In genomic region chr14:39017096-39018016, GRCh38 we compare ENCODE assay signal across 8 cellular contexts.
DNase-seq lines count a peak whose midpoint lies in the region; ATAC-seq and TF ChIP-seq lines count a peak whose summit lies in the region.
"Not testable (repeated sequence)": the region's sequence is repeated elsewhere in the genome, so short reads cannot be mapped to it uniquely, and the experiment has no call there.

No MANE protein-coding gene starts in this region.

- H3K23ac ChIP-seq in trophoblast cell (ENCODE audit: low read length): not testable (repeated sequence)

- not testable (repeated sequence) for H3K79me1 ChIP-seq in trophoblast cell (ENCODE audit: low read length)

- H3K27ac ChIP-seq in 22Rv1 (peak overlapping the region; percentile 64), cardiac muscle cell (peak overlapping the region; percentile 20)
- not testable (repeated sequence) for H3K27ac ChIP-seq in trophoblast cell (ENCODE audit: low read depth, low read length)

- not testable (repeated sequence) for H2BK12ac ChIP-seq in trophoblast cell (ENCODE audit: low read length)

- H3K27ac Mint-ChIP-seq in activated CD4-positive, alpha-beta T cell treated with anti-CD3 and anti-CD28 coated beads, Interleukin-2, amount 10 ng/mL, durations not matched to agents 24 days and 14 days: not testable (repeated sequence)
- peak overlapping the region; percentile 4 for H3K27ac Mint-ChIP-seq in memory B cell

- H3K14ac ChIP-seq in trophoblast cell (ENCODE audit: low read length): not testable (repeated sequence)

- not testable (repeated sequence) for H3K79me2 ChIP-seq in trophoblast cell (ENCODE audit: control insufficient read depth, insufficient read depth, low read length, poor library complexity)

- TF ChIP-seq CTCF in 22Rv1 (IDR thresholded peaks at IDR 0.05); cardiac muscle cell (IDR thresholded peaks at IDR 0.05; ENCODE audit: low read depth, low read length): not testable (repeated sequence)

- not testable (repeated sequence) for H2AFZ ChIP-seq in trophoblast cell (ENCODE audit: insufficient read depth, low read length, poor library complexity)

- H3K4me1 ChIP-seq in cardiac muscle cell (ENCODE audit: low read depth); trophoblast cell (ENCODE audit: control insufficient read depth in 1 of 2, insufficient read depth in 2 of 2, low read length in 2 of 2): not testable (repeated sequence)

- not testable (repeated sequence) for H3K27me3 ChIP-seq in H7 (ENCODE audit: control insufficient read depth, insufficient read depth, low read length); cardiac muscle cell; trophoblast cell (ENCODE audit: insufficient read depth, low read length)

- H3K36me3 Mint-ChIP-seq in activated CD4-positive, alpha-beta T cell treated with anti-CD3 and anti-CD28 coated beads, Interleukin-2, amount 10 ng/mL, durations not matched to agents 24 days and 14 days (ENCODE audit: low read depth); memory B cell: not testable (repeated sequence)

- not testable (repeated sequence) for H4K8ac ChIP-seq in trophoblast cell (ENCODE audit: low read depth, low read length)

- not testable (repeated sequence) for H3K9ac ChIP-seq in trophoblast cell (ENCODE audit: low read length)

- H4K12ac ChIP-seq in trophoblast cell (ENCODE audit: low read depth, low read length): not testable (repeated sequence)

- H3K36me3 ChIP-seq in H7 (replicated peaks; ENCODE audit: control insufficient read depth, insufficient read depth, low read length); cardiac muscle cell; trophoblast cell (ENCODE audit: control insufficient read depth in 1 of 2, insufficient read depth in 2 of 2, low read length in 2 of 2): not testable (repeated sequence)

- H4K91ac ChIP-seq in trophoblast cell (ENCODE audit: low read depth, low read length): peak overlapping the region; percentile 14

- H2AK5ac ChIP-seq in trophoblast cell (ENCODE audit: low read length): not testable (repeated sequence)

- not testable (repeated sequence) for DNase-seq in H7; cardiac muscle cell (ENCODE audit: low read depth in 1 of 2, low spot score in 1 of 2); memory B cell (ENCODE audit: low spot score in 2 of 2); trophoblast cell
- peak; percentile 21 for DNase-seq in NCI-H187 treated with DMSO at 0.1 percent for 48 hours (lab: John Stamatoyannopoulos, UW)
- DNase-seq in NCI-H82 (lab: John Stamatoyannopoulos, UW): peak; percentile 53
- DNase-seq in activated CD4-positive, alpha-beta T cell treated with anti-CD3 and anti-CD28 coated beads, Interleukin-2, amount 10 ng/mL, durations not matched to agents 24 days and 14 days: peak; percentile 52

- peak overlapping the region; percentile 54 for H3K4me3 ChIP-seq in H7 (ENCODE audit: insufficient read depth, low read depth, low read length)
- peak overlapping the region; percentile 10 for H3K4me3 ChIP-seq in cardiac muscle cell
- not testable (repeated sequence) for H3K4me3 ChIP-seq in trophoblast cell (ENCODE audit: low read depth, low read length)

- H3K9me3 Mint-ChIP-seq in activated CD4-positive, alpha-beta T cell treated with anti-CD3 and anti-CD28 coated beads, Interleukin-2, amount 10 ng/mL, durations not matched to agents 24 days and 14 days; memory B cell: not testable (repeated sequence)

- H3K4me1 Mint-ChIP-seq in activated CD4-positive, alpha-beta T cell treated with anti-CD3 and anti-CD28 coated beads, Interleukin-2, amount 10 ng/mL, durations not matched to agents 24 days and 14 days; memory B cell: not testable (repeated sequence)

- not testable (repeated sequence) for H3K27me3 Mint-ChIP-seq in activated CD4-positive, alpha-beta T cell treated with anti-CD3 and anti-CD28 coated beads, Interleukin-2, amount 10 ng/mL, durations not matched to agents 24 days and 14 days; memory B cell

- not testable (repeated sequence) for H3K4me3 Mint-ChIP-seq in activated CD4-positive, alpha-beta T cell treated with anti-CD3 and anti-CD28 coated beads, Interleukin-2, amount 10 ng/mL, durations not matched to agents 24 days and 14 days
- peak overlapping the region; percentile 32 for H3K4me3 Mint-ChIP-seq in memory B cell

- not testable (repeated sequence) for ATAC-seq in memory B cell (ENCODE audit: low read depth)

- H3K4ac ChIP-seq in trophoblast cell (ENCODE audit: low read depth, low read length): not testable (repeated sequence)

- intact Hi-C loops in activated CD4-positive, alpha-beta T cell treated with anti-CD3 and anti-CD28 coated beads, Interleukin-2, amount 10 ng/mL, durations not matched to agents 24 days and 14 days (cut with micrococcal nuclease): not testable (repeated sequence)

- H2BK120ac ChIP-seq in trophoblast cell (ENCODE audit: insufficient read depth, low read length, poor library complexity): not testable (repeated sequence)

- H2BK5ac ChIP-seq in trophoblast cell (ENCODE audit: low read depth, low read length, poor library complexity): not testable (repeated sequence)

- not testable (repeated sequence) for H3K18ac ChIP-seq in trophoblast cell (ENCODE audit: low read length)

- H3K4me2 ChIP-seq in trophoblast cell (ENCODE audit: low read length): peak overlapping the region; percentile 61

- H3K9me3 ChIP-seq in cardiac muscle cell (ENCODE audit: low read depth); trophoblast cell (ENCODE audit: insufficient read depth, low read depth, low read length): not testable (repeated sequence)

- WGBS in trophoblast cell (ENCODE audit: extremely low coverage, insufficient coverage, insufficient read length): no CpG with 5 or more reads among the region's 33 CpGs
